ENCODE assay signal across 10 cellular contexts in genomic region chr19:35039881-35040456, GRCh38. TPM values are rescaled to one million over a fixed set of nuclear protein-coding genes. Genes with fewer than 3 reads are reported as not detected.
DNase-seq lines count a peak whose midpoint lies in the region; ATAC-seq and TF ChIP-seq lines count a peak whose summit lies in the region.
"Had no signal": no experiment of that assay in that cellular context is flagged by ENCODE, and none has a peak within 500 bp of the region (broad histone marks: within the 10 kb centered on the region; RNA-seq: fewer than 3 reads in every experiment).

No MANE protein-coding gene starts in this region.

- intact Hi-C loops in activated CD4-positive, alpha-beta T cell treated with anti-CD3 and anti-CD28 coated beads, Interleukin-2, amount 10 ng/mL, durations not matched to agents 24 days and 14 days (cut with micrococcal nuclease) = no loop called here
- intact Hi-C loops in lower lobe of right lung (cut with DNase I) = no loop called here

- TF ChIP-seq CTCF in lower lobe of right lung (IDR thresholded peaks at IDR 0.05) = no peak
- TF ChIP-seq CTCF in omental fat pad (IDR thresholded peaks at IDR 0.05) = no peak

- peaks cover 1% of the 10 kb centered on the region for H3K27me3 ChIP-seq in adipocyte (replicated peaks; ENCODE audit: control insufficient read depth, insufficient read depth, low read length)
- no peaks in the 10 kb centered on the region for H3K27me3 ChIP-seq in lower lobe of right lung (ENCODE audit: low read depth)
- H3K27me3 ChIP-seq in subcutaneous abdominal adipose tissue (ENCODE audit: control insufficient read depth in 5 of 5, insufficient read depth in 4 of 5, low read length in 5 of 5) = no peaks in the 10 kb centered on the region

- H3K4me3 Mint-ChIP-seq in activated CD4-positive, alpha-beta T cell treated with anti-CD3 and anti-CD28 coated beads, Interleukin-2, amount 10 ng/mL, durations not matched to agents 24 days and 14 days = peak overlapping the region; percentile 11

- ATAC-seq in lower lobe of right lung = no peak
- no peak for ATAC-seq in omental fat pad (ENCODE audit: low FRiP score)
- no peak for ATAC-seq in GM18502 (IDR thresholded peaks at IDR 0.05; ENCODE audit: poor library complexity, unreplicated experiment)

- no peaks in the 10 kb centered on the region for H3K9me3 Mint-ChIP-seq in activated CD4-positive, alpha-beta T cell treated with anti-CD3 and anti-CD28 coated beads, Interleukin-2, amount 10 ng/mL, durations not matched to agents 24 days and 14 days

- H3K4me1 Mint-ChIP-seq in activated CD4-positive, alpha-beta T cell treated with anti-CD3 and anti-CD28 coated beads, Interleukin-2, amount 10 ng/mL, durations not matched to agents 24 days and 14 days = peaks cover 11% of the 10 kb centered on the region

- no peak for DNase-seq in activated CD4-positive, alpha-beta T cell treated with anti-CD3 and anti-CD28 coated beads, Interleukin-2, amount 10 ng/mL, durations not matched to agents 24 days and 14 days
- no peak for DNase-seq in activated CD4-positive, alpha-beta T cell treated with anti-CD3 and anti-CD28 coated beads, Interleukin-2, amount 50 U/mL, for 1 hour
- DNase-seq in adipocyte (ENCODE audit: low read depth) (no peak), lower lobe of right lung (no peak), omental fat pad (ENCODE audit: low spot score) (no peak), DMS 273 treated with DMSO at 0.1 percent for 48 hours (lab: John Stamatoyannopoulos, UW) (no peak)
- DNase-seq: cortex of kidney had no signal

- no peaks in the 10 kb centered on the region for H3K36me3 ChIP-seq in adipocyte (ENCODE audit: control insufficient read depth, insufficient read depth, low read length, severe bottlenecking)
- no peaks in the 10 kb centered on the region for H3K36me3 ChIP-seq in lower lobe of right lung
- no peaks in the 10 kb centered on the region for H3K36me3 ChIP-seq in subcutaneous abdominal adipose tissue (ENCODE audit: control insufficient read depth in 5 of 5, insufficient read depth in 5 of 5, low read length in 5 of 5)

- H3K9me3 ChIP-seq in adipocyte (ENCODE audit: control insufficient read depth, low read length) = no peaks in the 10 kb centered on the region
- H3K9me3 ChIP-seq in lower lobe of right lung = no peaks in the 10 kb centered on the region
- H3K9me3 ChIP-seq in subcutaneous abdominal adipose tissue (ENCODE audit: control insufficient read depth in 5 of 5, low read length in 5 of 5) = no peaks in the 10 kb centered on the region

- no peaks in the 10 kb centered on the region for H3K36me3 Mint-ChIP-seq in activated CD4-positive, alpha-beta T cell treated with anti-CD3 and anti-CD28 coated beads, Interleukin-2, amount 10 ng/mL, durations not matched to agents 24 days and 14 days (ENCODE audit: low read depth)

- no peak overlapping the region for H3K27ac Mint-ChIP-seq in activated CD4-positive, alpha-beta T cell treated with anti-CD3 and anti-CD28 coated beads, Interleukin-2, amount 10 ng/mL, durations not matched to agents 24 days and 14 days

- H3K27me3 Mint-ChIP-seq in activated CD4-positive, alpha-beta T cell treated with anti-CD3 and anti-CD28 coated beads, Interleukin-2, amount 10 ng/mL, durations not matched to agents 24 days and 14 days = peaks cover 17% of the 10 kb centered on the region

- H3K27ac ChIP-seq in lower lobe of right lung = peak overlapping the region; percentile 80
- peak overlapping the region; percentile 37 for H3K27ac ChIP-seq in subcutaneous abdominal adipose tissue (ENCODE audit: low read depth, low read length)

- H3K9ac ChIP-seq in adipocyte (ENCODE audit: low read length) (peak overlapping the region; percentile 66), subcutaneous abdominal adipose tissue (ENCODE audit: low read length in 5 of 5) (peak overlapping the region in 2 of 5 donors; percentile 12 to 65)

- H3K4me1 ChIP-seq in adipocyte (ENCODE audit: control insufficient read depth, insufficient read depth, low read length) (peaks cover 31% of the 10 kb centered on the region), lower lobe of right lung (peaks cover 63% of the 10 kb centered on the region), subcutaneous abdominal adipose tissue (ENCODE audit: control insufficient read depth in 5 of 5, insufficient read depth in 5 of 5, low read length in 5 of 5) (peaks cover 4 to 67% (median 50%) of the 10 kb centered on the region in 5 donors)

- no peak overlapping the region for H3K4me3 ChIP-seq in adipocyte (ENCODE audit: low read length)
- peak overlapping the region; percentile 42 for H3K4me3 ChIP-seq in lower lobe of right lung
- peak overlapping the region in 2 of 5 donors; percentile 36 to 58 for H3K4me3 ChIP-seq in subcutaneous abdominal adipose tissue (ENCODE audit: low read depth in 1 of 5, low read length in 5 of 5)

RNA-seq across cellular contexts. Expression of gene HPN, which starts 1.6 kb away (rescaled TPM):
- 0.09 TPM in 1 of 2 replicates, not detected in the other for total RNA-seq in activated CD4-positive, alpha-beta T cell treated with anti-CD3 and anti-CD28 coated beads, Interleukin-2, amount 10 ng/mL, durations not matched to agents 24 days and 14 days
- total RNA-seq in lower lobe of right lung (28.1 TPM), omental fat pad (1 to 10 TPM in 3 of 4 donors, under 1 TPM in 1; 0.95 to 1.4 (median 1.2) TPM)
- total RNA-seq: HT1080 had no signal

RNA-seq across cellular contexts. Expression of gene SCN1B, which starts 9.7 kb away (rescaled TPM):
- 0.78 and 0.96 TPM in 2 replicates for total RNA-seq in activated CD4-positive, alpha-beta T cell treated with anti-CD3 and anti-CD28 coated beads, Interleukin-2, amount 10 ng/mL, durations not matched to agents 24 days and 14 days
- 9.8 TPM for total RNA-seq in lower lobe of right lung
- 10 to 100 TPM in 3 of 4 donors, 1 to 10 TPM in 1; 8.0 to 23.2 (median 11.8) TPM for total RNA-seq in omental fat pad

RNA-seq across cellular contexts. Expression of gene GRAMD1A, which starts 39.8 kb away (rescaled TPM):
- total RNA-seq in activated CD4-positive, alpha-beta T cell treated with anti-CD3 and anti-CD28 coated beads, Interleukin-2, amount 10 ng/mL, durations not matched to agents 24 days and 14 days = 160 and 176 TPM in 2 replicates
- total RNA-seq in lower lobe of right lung (90.7 TPM), omental fat pad (10 to 100 TPM; 34.7 to 70.7 (median 43.3) TPM)

Comparison
In these comparisons a context has a peak if more than half of its experiments do, and no peak if none do; other contexts are left out.
1. RNA of gene HPN, which starts 1.6 kb away (total RNA-seq): 28.1 TPM in lower lobe of right lung (single experiment); 0.95 to 1.4 TPM in omental fat pad and 0.09 TPM in activated CD4-positive, alpha-beta T cell treated with anti-CD3 and anti-CD28 coated beads, Interleukin-2, amount 10 ng/mL, durations not matched to agents 24 days and 14 days; every median in the first group is over 10 times any median in the second.